ENCODE assay signal across 19 cellular contexts in the genomic region with DNA sequence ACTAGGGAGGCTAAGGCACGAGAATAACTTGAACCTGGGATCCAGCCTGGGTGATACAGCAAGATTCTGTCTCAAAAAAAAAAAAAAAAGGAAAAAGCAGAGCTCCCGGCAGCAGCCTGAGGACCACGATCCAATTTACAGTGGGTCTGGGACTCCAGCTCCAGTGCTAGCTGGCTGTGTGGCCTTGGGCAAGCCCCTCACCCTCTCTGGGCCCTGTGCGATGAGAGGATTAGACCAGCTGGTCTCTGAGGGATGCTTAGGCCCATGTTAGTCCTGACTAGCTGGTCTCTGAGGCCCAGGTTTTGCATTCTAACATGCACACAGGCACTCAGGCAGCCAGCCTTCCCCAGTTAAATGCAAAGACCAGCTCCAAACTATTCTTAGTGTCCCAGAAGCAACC. TPM values are rescaled to one million over a fixed set of nuclear protein-coding genes. Genes with fewer than 3 reads are reported as not detected.
DNase-seq lines count a peak whose midpoint lies in the region; ATAC-seq, FAIRE-seq and TF ChIP-seq lines count a peak whose summit lies in the region.
"Had no signal": no experiment of that assay in that cellular context is flagged by ENCODE, and none has a peak within 500 bp of the region (broad histone marks: within the 10 kb centered on the region; RNA-seq: fewer than 3 reads in every experiment).

No MANE protein-coding gene starts in this region.

- H3K9me3 ChIP-seq in HepG2 (ENCODE audit: low read length): no peaks in the 10 kb centered on the region
- H3K9me3 ChIP-seq in right lobe of liver: no peaks in the 10 kb centered on the region
- H3K9me3 ChIP-seq in Karpas-422 (ENCODE audit: low read length): no peaks in the 10 kb centered on the region
- H3K9me3 ChIP-seq in mesenchymal stem cell (ENCODE audit: control insufficient read depth, low read length): no peaks in the 10 kb centered on the region
- H3K9me3 ChIP-seq: Caco-2 had no signal

- H3K27ac ChIP-seq in HepG2 (ENCODE audit: extremely low read length, insufficient read depth, low read length) (no peak overlapping the region), right lobe of liver (no peak overlapping the region), Karpas-422 (ENCODE audit: low read length) (no peak overlapping the region; the same call in 1 of the 2 replicates), mesenchymal stem cell (ENCODE audit: low read length, poor library complexity, severe bottlenecking) (no peak overlapping the region)
- H3K27ac ChIP-seq: C4-2B had no signal

- H3K9me2 ChIP-seq in Karpas-422 (replicated peaks; ENCODE audit: insufficient read depth, low read length): no peaks in the 10 kb centered on the region

- DNase-seq in HepG2 (ENCODE audit: low spot score) (no peak), right lobe of liver (no peak), Karpas-422 (peak; percentile 90), mesenchymal stem cell (no peak)
- no peak for DNase-seq in activated CD4-positive, alpha-beta T cell treated with anti-CD3 and anti-CD28 coated beads, Interleukin-2, amount 10 ng/mL, durations not matched to agents 7 days and 5 days
- DNase-seq: AML-193; Caco-2; CD4-positive, alpha-beta T cell; GDM1; GOT3 had no signal

- in situ Hi-C loops in HepG2 (cut with HindIII; ENCODE audit: extremely low pct_ligation_motif_present, low pct_unique_long_range_greater_than_20kb): no loop called here

- peaks cover 52% of the 10 kb centered on the region for H3K79me1 ChIP-seq in mesenchymal stem cell (replicated peaks; ENCODE audit: low read length, poor library complexity, severe bottlenecking)

- H2BK120ac ChIP-seq in mesenchymal stem cell (ENCODE audit: low read depth, low read length): no peak overlapping the region

- no peaks in the 10 kb centered on the region for H3K36me3 Mint-ChIP-seq in activated CD4-positive, alpha-beta T cell treated with anti-CD3 and anti-CD28 coated beads, Interleukin-2, amount 10 ng/mL, durations not matched to agents 7 days and 5 days (ENCODE audit: low read depth)

- no peak overlapping the region for H3K9ac ChIP-seq in HepG2 (ENCODE audit: insufficient read depth, low read depth, low read length)
- H3K9ac ChIP-seq in Karpas-422 (ENCODE audit: low read length): no peak overlapping the region
- no peak overlapping the region for H3K9ac ChIP-seq in mesenchymal stem cell (ENCODE audit: low read length)

- intact Hi-C loops in HepG2 (cut with micrococcal nuclease; ENCODE audit: unreplicated experiment): no loop called here
- intact Hi-C loops in right lobe of liver (cut with DNase I): no loop called here

- FAIRE-seq in HepG2 (lab: Jason Lieb, UNC): no peak
- FAIRE-seq: A204.1, D721Med, GM12892, GM18507 had no signal

- H2BK5ac ChIP-seq in mesenchymal stem cell (ENCODE audit: low read depth, low read length, poor library complexity, severe bottlenecking): no peak overlapping the region

- no peaks in the 10 kb centered on the region for H4K20me1 ChIP-seq in HepG2 (ENCODE audit: insufficient read depth, low read length)
- 0 out of 2 replicates have a peak, but pooled peaks cover 5% of the 10 kb centered on the region for H4K20me1 ChIP-seq in Karpas-422 (ENCODE audit: insufficient read depth, low read depth, low read length)

- H3K4me3 Mint-ChIP-seq in activated CD4-positive, alpha-beta T cell treated with anti-CD3 and anti-CD28 coated beads, Interleukin-2, amount 10 ng/mL, durations not matched to agents 7 days and 5 days: no peak overlapping the region
- H3K4me3 Mint-ChIP-seq: CD4-positive, alpha-beta T cell had no signal

- H2BK15ac ChIP-seq in mesenchymal stem cell (ENCODE audit: low read depth, poor library complexity, severe bottlenecking): no peak overlapping the region

- H3K27me3 ChIP-seq in HepG2 (ENCODE audit: control insufficient read depth in 1 of 2, insufficient read depth in 2 of 2, low read length in 2 of 2) (no peaks in the 10 kb centered on the region), right lobe of liver (no peaks in the 10 kb centered on the region), Karpas-422 (ENCODE audit: low read length) (no peaks in the 10 kb centered on the region), mesenchymal stem cell (ENCODE audit: control insufficient read depth in 1 of 2, insufficient read depth in 1 of 2, low read length in 2 of 2) (no peaks in the 10 kb centered on the region)

- TF ChIP-seq RAD21 in HepG2 (CRISPR knock-in tag; IDR thresholded peaks at IDR 0.05): no peak

- peaks cover 30 to 69% of the 10 kb centered on the region in 2 experiments for H3K36me3 ChIP-seq in HepG2 (replicated peaks in 1 of 2; ENCODE audit: control insufficient read depth in 1 of 2, insufficient read depth in 2 of 2, low read length in 2 of 2)
- H3K36me3 ChIP-seq in right lobe of liver: peaks cover 0 to 3% (median 0%) of the 10 kb centered on the region in 4 donors
- H3K36me3 ChIP-seq in Karpas-422 (ENCODE audit: insufficient read depth, low read length): no peaks in the 10 kb centered on the region
- peaks cover 73 to 89% of the 10 kb centered on the region in 2 experiments for H3K36me3 ChIP-seq in mesenchymal stem cell (ENCODE audit: control insufficient read depth in 1 of 2, insufficient read depth in 2 of 2, low read depth in 1 of 2, low read length in 2 of 2)

- no peak overlapping the region for H4K8ac ChIP-seq in mesenchymal stem cell (ENCODE audit: low read length)

- H3K4me2 ChIP-seq in HepG2 (ENCODE audit: low read depth, low read length): no peak overlapping the region
- H3K4me2 ChIP-seq in Karpas-422 (ENCODE audit: low read depth, low read length, poor library complexity, severe bottlenecking): peak overlapping the region; percentile 67
- H3K4me2 ChIP-seq in mesenchymal stem cell (ENCODE audit: low read length, poor library complexity, severe bottlenecking): no peak overlapping the region

- no peaks in the 10 kb centered on the region for H3K9me3 Mint-ChIP-seq in activated CD4-positive, alpha-beta T cell treated with anti-CD3 and anti-CD28 coated beads, Interleukin-2, amount 10 ng/mL, durations not matched to agents 7 days and 5 days
- H3K9me3 Mint-ChIP-seq: CD4-positive, alpha-beta T cell had no signal

- no peak overlapping the region for H3K27ac Mint-ChIP-seq in activated CD4-positive, alpha-beta T cell treated with anti-CD3 and anti-CD28 coated beads, Interleukin-2, amount 10 ng/mL, durations not matched to agents 7 days and 5 days
- H3K27ac Mint-ChIP-seq: CD4-positive, alpha-beta T cell had no signal

- WGBS in HepG2 (ENCODE audit: low lambda C conversion rate): 100% methylated on average over 4 of the region's 4 CpGs
- 100% methylated on average over 2 of the region's 4 CpGs for WGBS in right lobe of liver (ENCODE audit: insufficient coverage, low coverage, low lambda C conversion rate, missing lambda C conversion rate)
- 91% methylated on average over 4 of the region's 4 CpGs for WGBS in mesenchymal stem cell

- no peak for ATAC-seq in HepG2
- no peak for ATAC-seq in right lobe of liver
- ATAC-seq in GM19395 (IDR thresholded peaks at IDR 0.05; ENCODE audit: unreplicated experiment): no peak
- no peak for ATAC-seq in GM21737 (IDR thresholded peaks at IDR 0.05; ENCODE audit: unreplicated experiment)
- ATAC-seq: HCT116 had no signal

- H3K18ac ChIP-seq in mesenchymal stem cell (ENCODE audit: low read depth in 1 of 2, low read length in 2 of 2): no peak overlapping the region

- H2BK12ac ChIP-seq in mesenchymal stem cell (ENCODE audit: low read length in 2 of 2): no peak overlapping the region

- no peak overlapping the region for H3K14ac ChIP-seq in mesenchymal stem cell (ENCODE audit: low read length in 2 of 2)

- TF ChIP-seq CTCF in HepG2 (CRISPR knock-in tag; IDR thresholded peaks at IDR 0.05): no peak
- no peak for TF ChIP-seq CTCF in right lobe of liver (IDR thresholded peaks at IDR 0.05)

- no peak overlapping the region for H3K23ac ChIP-seq in mesenchymal stem cell (ENCODE audit: low read length in 2 of 2)

- TF ChIP-seq EP300 in HepG2 (IDR thresholded peaks at IDR 0.05; ENCODE audit: low read depth in 2 of 2, low read length in 2 of 2): no peak
- TF ChIP-seq EP300 in HepG2 (CRISPR knock-in tag; IDR thresholded peaks at IDR 0.05; ENCODE audit: borderline replicate concordance): no peak

- POLR2A ChIA-PET in HepG2 (lab: Yijun Ruan, JAX): no interaction called here
- POLR2A ChIA-PET in activated CD4-positive, alpha-beta T cell treated with anti-CD3 and anti-CD28 coated beads, Interleukin-2, amount 10 ng/mL, durations not matched to agents 7 days and 5 days (lab: Charles Lee): no interaction called here

- peaks cover 14% of the 10 kb centered on the region for H3K4me1 Mint-ChIP-seq in activated CD4-positive, alpha-beta T cell treated with anti-CD3 and anti-CD28 coated beads, Interleukin-2, amount 10 ng/mL, durations not matched to agents 7 days and 5 days

- no peak overlapping the region for H4K91ac ChIP-seq in mesenchymal stem cell (ENCODE audit: low read length)

- no peak overlapping the region for H3K4ac ChIP-seq in mesenchymal stem cell (ENCODE audit: low read depth in 1 of 2, low read length in 2 of 2)

- peak overlapping the region; percentile 50 for H2AK5ac ChIP-seq in mesenchymal stem cell (ENCODE audit: low read length, severe bottlenecking)

- H2AFZ ChIP-seq in HepG2 (ENCODE audit: low read length): no peak overlapping the region
- H2AFZ ChIP-seq in Karpas-422 (ENCODE audit: low read length): no peak overlapping the region
- no peak overlapping the region for H2AFZ ChIP-seq in mesenchymal stem cell (ENCODE audit: low read depth, low read length)

- H3K4me1 ChIP-seq in HepG2 (ENCODE audit: insufficient read depth, low read length): peaks cover 78% of the 10 kb centered on the region
- H3K4me1 ChIP-seq in right lobe of liver: peaks cover 0 to 36% (median 21%) of the 10 kb centered on the region in 4 donors
- peaks cover 39% of the 10 kb centered on the region for H3K4me1 ChIP-seq in Karpas-422 (ENCODE audit: low read length)
- H3K4me1 ChIP-seq in mesenchymal stem cell (ENCODE audit: control insufficient read depth, insufficient read depth, low read depth, low read length): peaks cover 57% of the 10 kb centered on the region

- peaks cover 8% of the 10 kb centered on the region for H3K27me3 Mint-ChIP-seq in activated CD4-positive, alpha-beta T cell treated with anti-CD3 and anti-CD28 coated beads, Interleukin-2, amount 10 ng/mL, durations not matched to agents 7 days and 5 days
- H3K27me3 Mint-ChIP-seq: CD4-positive, alpha-beta T cell had no signal

- H3K4me3 ChIP-seq in HepG2 (replicated peaks in 1 of 3; ENCODE audit: insufficient read depth in 1 of 3, low read depth in 2 of 3, low read length in 3 of 3) (no peak overlapping the region), right lobe of liver (no peak overlapping the region), Karpas-422 (ENCODE audit: low read length) (peak overlapping the region; percentile 56; the same call in 1 of the 2 replicates), mesenchymal stem cell (ENCODE audit: insufficient read depth in 1 of 2, low read depth in 1 of 2, low read length in 2 of 2) (no peak overlapping the region)

- H3K79me2 ChIP-seq in HepG2 (ENCODE audit: insufficient read depth, low read length) (peaks cover 12% of the 10 kb centered on the region), Karpas-422 (ENCODE audit: low read length) (no peaks in the 10 kb centered on the region)

- CTCF ChIA-PET in HepG2 (lab: Yijun Ruan, JAX; ENCODE audit: low intra/inter-chr PET ratio, low total read pairs): no interaction called here
- CTCF ChIA-PET in activated CD4-positive, alpha-beta T cell treated with anti-CD3 and anti-CD28 coated beads, Interleukin-2, amount 10 ng/mL, durations not matched to agents 7 days and 5 days (lab: Charles Lee): interaction anchor here (0.6 to 1.6 kb wide), 8 partner anchors 14 to 650 kb away, joined by 3 to 6 read pairs (median 4); partner anchors contain the start of gene CARD10

- TF ChIP-seq POLR2A in HepG2 (IDR thresholded peaks at IDR 0.05; ENCODE audit: insufficient read depth in 1 of 2, low read depth in 2 of 2, low read length in 2 of 2) (no peak), right lobe of liver (IDR thresholded peaks at IDR 0.05) (no peak)

- BruUV-seq in HepG2 (replicated peaks; lab: Mats Ljungman, UMichigan): no TSS peak

RNA-seq across cellular contexts. Expression of gene CARD10, which starts 13.7 kb away (rescaled TPM):
- total RNA-seq in HepG2 (2016; rRNA removed; fragmentation: Illumina TruSeq; extraction: Trizol): 28.9 and 35.2 TPM in 2 replicates
- 3.9 and 4.1 TPM in 2 replicates for total RNA-seq in HepG2 (2016; cell fraction: cytosol; rRNA removed; fragmentation: Illumina TruSeq; extraction: Trizol; ENCODE audit: low read depth)
- total RNA-seq in HepG2 (2016; cell fraction: insoluble cytoplasmic fraction; rRNA removed; fragmentation: Illumina TruSeq; extraction: Trizol): 24.8 and 36.0 TPM in 2 replicates
- total RNA-seq in HepG2 (2016; cell fraction: membrane; rRNA removed; fragmentation: Illumina TruSeq; extraction: Trizol): 11.9 and 12.5 TPM in 2 replicates
- 17.8 and 21.3 TPM in 2 replicates for total RNA-seq in HepG2 (2016; cell fraction: nucleus; rRNA removed; fragmentation: Illumina TruSeq; extraction: Trizol)
- 55.8 and 92.3 TPM in 2 replicates for polyA plus RNA-seq in HepG2 (2011; rRNA removed)
- 52.6 and 75.1 TPM in 2 replicates for polyA plus RNA-seq in HepG2 (2011; cell fraction: cytosol; rRNA removed)
- 203 and 227 TPM in 2 replicates for polyA plus RNA-seq in HepG2 (2011; cell fraction: nucleus; rRNA removed)
- 46.8 and 57.2 TPM in 2 replicates for polyA plus RNA-seq in HepG2 (2012)
- polyA plus RNA-seq in HepG2 (2016; cell fraction: cytosol; fragmentation: Illumina TruSeq; extraction: Trizol; ENCODE audit: low read depth): 3.0 TPM in 2 replicates
- 28.5 and 30.3 TPM in 2 replicates for polyA plus RNA-seq in HepG2 (2016; cell fraction: insoluble cytoplasmic fraction; fragmentation: Illumina TruSeq; extraction: Trizol; ENCODE audit: low read depth)
- 9.1 and 9.4 TPM in 2 replicates for polyA plus RNA-seq in HepG2 (2016; cell fraction: membrane; fragmentation: Illumina TruSeq; extraction: Trizol; ENCODE audit: low read depth)
- polyA plus RNA-seq in HepG2 (2016; cell fraction: nucleus; fragmentation: Illumina TruSeq; extraction: Trizol; ENCODE audit: insufficient read depth, low read depth): 42.1 and 44.8 TPM in 2 replicates
- 15.9 and 164 TPM in 2 replicates for polyA minus RNA-seq in HepG2 (2011; rRNA and poly(A)+ RNA removed; ENCODE audit: low replicate concordance)
- 61.5 and 72.6 TPM in 2 replicates for polyA minus RNA-seq in HepG2 (2011; cell fraction: cytosol; rRNA and poly(A)+ RNA removed)
- polyA minus RNA-seq in HepG2 (2011; cell fraction: nucleus; rRNA and poly(A)+ RNA removed): 31.9 and 42.5 TPM in 2 replicates
- 10 to 100 TPM in 5 of 6 experiments, 1 to 10 TPM in 1; 9.0 to 27.8 (median 14.2) TPM for total RNA-seq in right lobe of liver
- not detected in 2 replicates for total RNA-seq in Karpas-422 (2014; rRNA removed; shearing (Covaris generic); ENCODE audit: low replicate concordance)
- 3.1 TPM for polyA plus RNA-seq in mesenchymal stem cell (2013, experiment 1 of 2)
- polyA plus RNA-seq in mesenchymal stem cell (2013, experiment 2 of 2): 3.2 TPM
- total RNA-seq in activated CD4-positive, alpha-beta T cell treated with anti-CD3 and anti-CD28 coated beads, Interleukin-2, amount 10 ng/mL, durations not matched to agents 7 days and 5 days: not detected

RNA-seq across cellular contexts. Expression of gene MFNG, which starts 19.4 kb away (rescaled TPM):
- total RNA-seq in HepG2 (2016; rRNA removed; fragmentation: Illumina TruSeq; extraction: Trizol) (1.0 and 1.1 TPM in 2 replicates), right lobe of liver (10 to 100 TPM in 4 of 6 experiments, 1 to 10 TPM in 2; 5.6 to 14.4 (median 10.2) TPM)
- total RNA-seq in HepG2 (2016; cell fraction: cytosol; rRNA removed; fragmentation: Illumina TruSeq; extraction: Trizol; ENCODE audit: low read depth): 0.35 and 1.1 TPM in 2 replicates
- total RNA-seq in HepG2 (2016; cell fraction: insoluble cytoplasmic fraction; rRNA removed; fragmentation: Illumina TruSeq; extraction: Trizol): 0.55 and 0.80 TPM in 2 replicates
- total RNA-seq in HepG2 (2016; cell fraction: membrane; rRNA removed; fragmentation: Illumina TruSeq; extraction: Trizol): 1.4 and 1.9 TPM in 2 replicates
- 0.56 and 1.6 TPM in 2 replicates for total RNA-seq in HepG2 (2016; cell fraction: nucleus; rRNA removed; fragmentation: Illumina TruSeq; extraction: Trizol)
- polyA plus RNA-seq in HepG2 (2011; rRNA removed): 11.7 and 19.8 TPM in 2 replicates
- 15.3 and 15.7 TPM in 2 replicates for polyA plus RNA-seq in HepG2 (2011; cell fraction: cytosol; rRNA removed)
- 37.0 and 46.6 TPM in 2 replicates for polyA plus RNA-seq in HepG2 (2011; cell fraction: nucleus; rRNA removed)
- 14.5 and 20.0 TPM in 2 replicates for polyA plus RNA-seq in HepG2 (2012)
- 0.79 and 0.97 TPM in 2 replicates for polyA plus RNA-seq in HepG2 (2016; cell fraction: cytosol; fragmentation: Illumina TruSeq; extraction: Trizol; ENCODE audit: low read depth)
- 0.81 and 0.93 TPM in 2 replicates for polyA plus RNA-seq in HepG2 (2016; cell fraction: insoluble cytoplasmic fraction; fragmentation: Illumina TruSeq; extraction: Trizol; ENCODE audit: low read depth)
- 1.1 and 1.3 TPM in 2 replicates for polyA plus RNA-seq in HepG2 (2016; cell fraction: membrane; fragmentation: Illumina TruSeq; extraction: Trizol; ENCODE audit: low read depth)
- 1.3 and 4.5 TPM in 2 replicates for polyA plus RNA-seq in HepG2 (2016; cell fraction: nucleus; fragmentation: Illumina TruSeq; extraction: Trizol; ENCODE audit: insufficient read depth, low read depth)
- polyA minus RNA-seq in HepG2 (2011; rRNA and poly(A)+ RNA removed; ENCODE audit: low replicate concordance): 0.77 and 12.5 TPM in 2 replicates
- polyA minus RNA-seq in HepG2 (2011; cell fraction: cytosol; rRNA and poly(A)+ RNA removed): 3.2 and 6.1 TPM in 2 replicates
- 6.1 and 9.8 TPM in 2 replicates for polyA minus RNA-seq in HepG2 (2011; cell fraction: nucleus; rRNA and poly(A)+ RNA removed)
- total RNA-seq in Karpas-422 (2014; rRNA removed; shearing (Covaris generic); ENCODE audit: low replicate concordance): 91.1 and 105 TPM in 2 replicates
- polyA plus RNA-seq in mesenchymal stem cell (2013, experiment 1 of 2): 0.06 TPM
- 0.04 TPM for polyA plus RNA-seq in mesenchymal stem cell (2013, experiment 2 of 2)
- total RNA-seq in activated CD4-positive, alpha-beta T cell treated with anti-CD3 and anti-CD28 coated beads, Interleukin-2, amount 10 ng/mL, durations not matched to agents 7 days and 5 days: 100 to 1,000 TPM; 218 to 219 TPM
- polyA plus RNA-seq: BJ had no signal

RNA-seq across cellular contexts. Expression of gene CDC42EP1, which starts 54.7 kb away (rescaled TPM):
- 25.4 and 29.5 TPM in 2 replicates for total RNA-seq in HepG2 (2016; rRNA removed; fragmentation: Illumina TruSeq; extraction: Trizol)
- total RNA-seq in HepG2 (2016; cell fraction: cytosol; rRNA removed; fragmentation: Illumina TruSeq; extraction: Trizol; ENCODE audit: low read depth): 19.5 and 29.1 TPM in 2 replicates
- 20.9 and 29.7 TPM in 2 replicates for total RNA-seq in HepG2 (2016; cell fraction: insoluble cytoplasmic fraction; rRNA removed; fragmentation: Illumina TruSeq; extraction: Trizol)
- 44.9 and 63.7 TPM in 2 replicates for total RNA-seq in HepG2 (2016; cell fraction: membrane; rRNA removed; fragmentation: Illumina TruSeq; extraction: Trizol)
- 15.7 and 18.6 TPM in 2 replicates for total RNA-seq in HepG2 (2016; cell fraction: nucleus; rRNA removed; fragmentation: Illumina TruSeq; extraction: Trizol)
- 17.1 and 26.7 TPM in 2 replicates for polyA plus RNA-seq in HepG2 (2011; rRNA removed)
- polyA plus RNA-seq in HepG2 (2011; cell fraction: cytosol; rRNA removed): 13.8 and 17.6 TPM in 2 replicates
- 37.8 and 38.3 TPM in 2 replicates for polyA plus RNA-seq in HepG2 (2011; cell fraction: nucleus; rRNA removed)
- 45.1 and 72.3 TPM in 2 replicates for polyA plus RNA-seq in HepG2 (2012)
- polyA plus RNA-seq in HepG2 (2016; cell fraction: cytosol; fragmentation: Illumina TruSeq; extraction: Trizol; ENCODE audit: low read depth): 49.0 and 73.1 TPM in 2 replicates
- polyA plus RNA-seq in HepG2 (2016; cell fraction: insoluble cytoplasmic fraction; fragmentation: Illumina TruSeq; extraction: Trizol; ENCODE audit: low read depth): 53.9 and 76.0 TPM in 2 replicates
- polyA plus RNA-seq in HepG2 (2016; cell fraction: membrane; fragmentation: Illumina TruSeq; extraction: Trizol; ENCODE audit: low read depth): 99.7 and 119 TPM in 2 replicates
- 54.3 and 56.0 TPM in 2 replicates for polyA plus RNA-seq in HepG2 (2016; cell fraction: nucleus; fragmentation: Illumina TruSeq; extraction: Trizol; ENCODE audit: insufficient read depth, low read depth)
- 12.0 and 24.2 TPM in 2 replicates for polyA minus RNA-seq in HepG2 (2011; rRNA and poly(A)+ RNA removed; ENCODE audit: low replicate concordance)
- 20.7 and 21.6 TPM in 2 replicates for polyA minus RNA-seq in HepG2 (2011; cell fraction: cytosol; rRNA and poly(A)+ RNA removed)
- polyA minus RNA-seq in HepG2 (2011; cell fraction: nucleus; rRNA and poly(A)+ RNA removed): 12.2 and 15.4 TPM in 2 replicates
- 100 to 1,000 TPM in 1 of 6 experiments, 10 to 100 TPM in 5; 29.2 to 117 (median 68.0) TPM for total RNA-seq in right lobe of liver
- total RNA-seq in Karpas-422 (2014; rRNA removed; shearing (Covaris generic); ENCODE audit: low replicate concordance): not detected in 2 replicates
- 117 TPM for polyA plus RNA-seq in mesenchymal stem cell (2013, experiment 1 of 2)
- 113 TPM for polyA plus RNA-seq in mesenchymal stem cell (2013, experiment 2 of 2)
- total RNA-seq in activated CD4-positive, alpha-beta T cell treated with anti-CD3 and anti-CD28 coated beads, Interleukin-2, amount 10 ng/mL, durations not matched to agents 7 days and 5 days: under 1 TPM in 1 of 2 experiments, not detected in 1; 0.30 TPM
- total RNA-seq: CD4-positive, alpha-beta T cell had no signal

Comparison
In these comparisons a context has a peak if more than half of its experiments do, and no peak if none do; other contexts are left out.
1. RNA of gene CDC42EP1, which starts 54.7 kb away (total RNA-seq): 29.2 to 117 TPM in right lobe of liver and 15.7 to 63.7 TPM in HepG2; 0.30 TPM in activated CD4-positive, alpha-beta T cell treated with anti-CD3 and anti-CD28 coated beads, Interleukin-2, amount 10 ng/mL, durations not matched to agents 7 days and 5 days and not detected in Karpas-422; every median in the first group is over 10 times any median in the second.